In genomic region chr5:103886826-103887225, GRCh38 we compare ENCODE assay signal across 19 cellular contexts.
"Had no signal": no experiment of that assay in that cellular context is flagged by ENCODE, and none has a peak within 500 bp of the region (broad histone marks: within the 10 kb centered on the region; RNA-seq: fewer than 3 reads in every experiment).

No MANE protein-coding gene starts in this region.

- H3K9me3 Mint-ChIP-seq: dendritic cell treated with granulocyte-macrophage colony-stimulating factor and Interleukin-4, amounts not matched to agents 40 ng/mL and 50 ng/mL, for 4 days; type B pancreatic cell had no signal

- H3K36me3 ChIP-seq: esophagus squamous epithelium, neutrophil, ovary, suprapubic skin, thyroid gland had no signal

- H3K27me3 ChIP-seq: esophagus squamous epithelium, hepatocyte, neutrophil, suprapubic skin, thyroid gland had no signal

- H3K4me2 ChIP-seq: hepatocyte, smooth muscle cell had no signal

- DNase-seq: esophagus squamous epithelium; foreskin fibroblast; head of caudate nucleus; kidney; left colon; naive thymus-derived CD8-positive, alpha-beta T cell; ovary; right cardiac atrium; stimulated activated CD4-positive, alpha-beta T cell treated with anti-CD3 and anti-CD28 coated beads, Interleukin-2, amount 100 ng/mL, for 48 hours; stimulated activated CD8-positive, alpha-beta memory T cell treated with anti-CD3 and anti-CD28 coated beads, Interleukin-4, amount 100 ng/mL, for 48 hours; stimulated activated naive CD8-positive, alpha-beta T cell treated with anti-CD3 and anti-CD28 coated beads, Interleukin-15, Interleukin-2, amounts not matched to agents 100 U/mL and 50 U/mL, for 24 hours; thyroid gland had no signal

- H3K4me3 Mint-ChIP-seq: dendritic cell treated with granulocyte-macrophage colony-stimulating factor and Interleukin-4, amounts not matched to agents 40 ng/mL and 50 ng/mL, for 4 days; naive thymus-derived CD8-positive, alpha-beta T cell; stimulated activated effector memory CD8-positive, alpha-beta T cell treated with anti-CD3 and anti-CD28 coated beads, Interleukin-12 subunit alpha, Interleukin-12 subunit beta, amount 100 ng/mL, for 72 hours; type B pancreatic cell had no signal

- H3K27ac Mint-ChIP-seq: dendritic cell treated with granulocyte-macrophage colony-stimulating factor and Interleukin-4, amounts not matched to agents 40 ng/mL and 50 ng/mL, for 4 days; naive thymus-derived CD8-positive, alpha-beta T cell; stimulated activated effector memory CD8-positive, alpha-beta T cell treated with anti-CD3 and anti-CD28 coated beads, Interleukin-12 subunit alpha, Interleukin-12 subunit beta, amount 100 ng/mL, for 72 hours; type B pancreatic cell had no signal

- H2AFZ ChIP-seq: hepatocyte had no signal

- H3K79me2 ChIP-seq: hepatocyte had no signal

- H3K36me3 Mint-ChIP-seq: naive thymus-derived CD8-positive, alpha-beta T cell; stimulated activated effector memory CD8-positive, alpha-beta T cell treated with anti-CD3 and anti-CD28 coated beads, Interleukin-12 subunit alpha, Interleukin-12 subunit beta, amount 100 ng/mL, for 72 hours; type B pancreatic cell had no signal

- H3K27me3 Mint-ChIP-seq: dendritic cell treated with granulocyte-macrophage colony-stimulating factor and Interleukin-4, amounts not matched to agents 40 ng/mL and 50 ng/mL, for 4 days; naive thymus-derived CD8-positive, alpha-beta T cell; type B pancreatic cell had no signal

- H3K27ac ChIP-seq: esophagus squamous epithelium, hepatocyte, neutrophil, ovary, suprapubic skin, thyroid gland had no signal

- H3K4me3 ChIP-seq: esophagus squamous epithelium, hepatocyte, ovary, smooth muscle cell, suprapubic skin, thyroid gland had no signal

- H3K4me1 Mint-ChIP-seq: naive thymus-derived CD8-positive, alpha-beta T cell; stimulated activated effector memory CD8-positive, alpha-beta T cell treated with anti-CD3 and anti-CD28 coated beads, Interleukin-12 subunit alpha, Interleukin-12 subunit beta, amount 100 ng/mL, for 72 hours had no signal

- H3K4me1 ChIP-seq: esophagus squamous epithelium, suprapubic skin, thyroid gland had no signal

- H3K9me3 ChIP-seq: esophagus squamous epithelium, neutrophil, ovary, suprapubic skin, thyroid gland had no signal
